In genomic region chr2:218406209-218406948, GRCh38 we compare ENCODE assay signal across 1 cellular context.
TF ChIP-seq lines count a peak whose summit lies in the region.

No MANE protein-coding gene starts in this region.

TF ChIP-seq in GM12878, 131 proteins besides CTCF, POLR2A, EP300 and RAD21 (continued from another document and continues in another):
- TF ChIP-seq PRDM15 (CRISPR knock-in tag; IDR thresholded peaks at IDR 0.05) (no peak), TAF1 (IDR thresholded peaks at IDR 0.05; ENCODE audit: borderline replicate concordance, low read depth, low read length) (no peak), NFIC (IDR thresholded peaks at IDR 0.05; ENCODE audit: low read depth, low read length) (no peak), EED (IDR thresholded peaks at IDR 0.05; ENCODE audit: low read depth) (0 out of 2 replicates have a peak, but pooled peaks have one; percentile 40), FOXK2 (IDR thresholded peaks at IDR 0.05) (no peak), CBX5 (IDR thresholded peaks at IDR 0.05; ENCODE audit: low read depth) (no peak), ZNF274 (IDR thresholded peaks at IDR 0.05; ENCODE audit: insufficient read depth, insufficient read length) (no peak), ASH2L (IDR thresholded peaks at IDR 0.05; ENCODE audit: borderline replicate concordance, low read depth) (no peak), NBN (IDR thresholded peaks at IDR 0.05) (peak; percentile 84), JUND (IDR thresholded peaks at IDR 0.05; ENCODE audit: low read depth, low read length) (0 out of 2 replicates have a peak, but pooled peaks have one; percentile 38), NR2C2 (IDR thresholded peaks at IDR 0.05; ENCODE audit: borderline replicate concordance, control insufficient read depth, insufficient read length, low read depth) (no peak), ZNF622 (IDR thresholded peaks at IDR 0.05) (no peak), CEBPB (IDR thresholded peaks at IDR 0.05; ENCODE audit: borderline replicate concordance in 1 of 2, low read depth in 2 of 2, low read length in 2 of 2) (no peak), USF2 (IDR thresholded peaks at IDR 0.05; ENCODE audit: borderline replicate concordance, low read depth, low read length) (no peak), PAX8 (IDR thresholded peaks at IDR 0.05) (no peak), MTA2 (IDR thresholded peaks at IDR 0.05; ENCODE audit: low read depth) (peak; percentile 48; the same call in 1 of the 2 replicates), SIN3A (IDR thresholded peaks at IDR 0.05; ENCODE audit: low read depth, low read length) (no peak), RB1 (IDR thresholded peaks at IDR 0.05; ENCODE audit: borderline replicate concordance) (peak; percentile 29; the same call in 1 of the 2 replicates), CBX3 (IDR thresholded peaks at IDR 0.05; ENCODE audit: borderline replicate concordance, low read depth) (no peak), PKNOX1 (IDR thresholded peaks at IDR 0.05) (no peak), HDAC2 (IDR thresholded peaks at IDR 0.05) (no peak), BHLHE40 (IDR thresholded peaks at IDR 0.05; ENCODE audit: borderline replicate concordance in 1 of 2, low read depth in 2 of 2, low read length in 1 of 2) (peak in 1 of 2 experiments; percentile 24; a peak in 1 of 4 replicates), IRF4 (IDR thresholded peaks at IDR 0.05; ENCODE audit: low read depth, low read length) (no peak), LARP7 (IDR thresholded peaks at IDR 0.05) (peak; percentile 48; the same call in 1 of the 2 replicates), SMC3 (IDR thresholded peaks at IDR 0.05; ENCODE audit: borderline replicate concordance, low read length) (peak; percentile 45), FOXM1 (IDR thresholded peaks at IDR 0.05; ENCODE audit: low read depth, low read length) (no peak), TCF3 (IDR thresholded peaks at IDR 0.05; ENCODE audit: borderline replicate concordance, insufficient read depth, low read depth, low read length) (0 out of 2 replicates have a peak, but pooled peaks have one; percentile 28), IRF3 (IDR thresholded peaks at IDR 0.05) (no peak), EZH2 (IDR thresholded peaks at IDR 0.05; ENCODE audit: borderline replicate concordance, control insufficient read depth, low read depth, low read length) (no peak), SREBF1 (IDR thresholded peaks at IDR 0.05; ENCODE audit: low read length) (no peak; the same call in 1 of the 2 replicates), ZZZ3 (IDR thresholded peaks at IDR 0.05; ENCODE audit: control insufficient read depth, insufficient read length, low read depth) (no peak), ETV6 (conservative IDR thresholded peaks at IDR 0.05 in 1 of 2, IDR thresholded peaks at IDR 0.05 in 1 of 2; ENCODE audit: borderline replicate concordance in 1 of 2, low read depth in 1 of 2) (peak; percentile 90 to 98), ZBTB4 (CRISPR knock-in tag; IDR thresholded peaks at IDR 0.05) (no peak), MEF2A (IDR thresholded peaks at IDR 0.05; ENCODE audit: insufficient read depth, low read depth, low read length) (no peak), ATF2 (IDR thresholded peaks at IDR 0.05; ENCODE audit: low read length) (no peak), NR2C1 (IDR thresholded peaks at IDR 0.05) (no peak), POU2F2 (IDR thresholded peaks at IDR 0.05; ENCODE audit: borderline replicate concordance, low read depth, low read length) (peak; percentile 9; the same call in 2 of the 3 replicates), RBBP5 (conservative IDR thresholded peaks at IDR 0.05) (no peak), DPF2 (IDR thresholded peaks at IDR 0.05) (no peak), MLLT1 (IDR thresholded peaks at IDR 0.05) (no peak), CHD2 (IDR thresholded peaks at IDR 0.05; ENCODE audit: borderline replicate concordance, low read depth, low read length) (no peak), ZBTB11 (CRISPR knock-in tag; IDR thresholded peaks at IDR 0.05) (no peak)
